In the genomic region with DNA sequence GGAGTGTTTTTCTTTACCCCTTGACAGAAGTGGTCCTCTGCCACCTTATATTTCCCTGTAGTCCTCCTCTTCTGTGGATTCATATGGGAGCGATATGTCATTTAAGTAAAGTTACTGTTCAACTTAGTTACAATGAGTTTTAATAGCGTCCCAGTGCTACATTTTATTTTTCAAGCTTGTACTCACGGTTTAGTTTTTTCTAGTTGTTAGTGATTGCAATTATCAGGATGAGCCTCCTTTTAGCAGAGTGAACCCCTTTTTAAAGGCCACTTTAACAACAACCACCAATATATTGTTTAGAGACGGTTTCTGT, we compare ENCODE assay signal across 8 cellular contexts. TPM values are rescaled to one million over a fixed set of nuclear protein-coding genes. Genes with fewer than 3 reads are reported as not detected.
DNase-seq lines count a peak whose midpoint lies in the region; ATAC-seq, FAIRE-seq and TF ChIP-seq lines count a peak whose summit lies in the region.

No MANE protein-coding gene starts in this region.

- no peak for ATAC-seq in SK-N-SH treated with all-trans-retinoic acid at 6 μM for 48 hours
- ATAC-seq in HG03354 (IDR thresholded peaks at IDR 0.05; ENCODE audit: poor library complexity, severe bottlenecking, unreplicated experiment): no peak

- POLR2A ChIA-PET in SK-N-SH (lab: Yijun Ruan, JAX): interaction anchor here (1.8 kb wide), 1 partner anchor 101 kb away, joined by 3 read pairs; no protein-coding TSS in a partner anchor

- H3K36me3 ChIP-seq in SK-N-SH (replicated peaks in 1 of 2; ENCODE audit: control insufficient read depth in 1 of 2, insufficient read depth in 2 of 2, low read length in 1 of 2): peaks cover 34 to 43% of the 10 kb centered on the region in 2 experiments
- peaks cover 5% of the 10 kb centered on the region for H3K36me3 ChIP-seq in adipocyte (ENCODE audit: control insufficient read depth, insufficient read depth, low read length, severe bottlenecking)

- H3K4me2 ChIP-seq in SK-N-SH: peak overlapping the region; percentile 91

- H4K20me1 ChIP-seq in SK-N-SH (ENCODE audit: insufficient read depth): peaks cover 48% of the 10 kb centered on the region

- no peak for TF ChIP-seq CTCF in SK-N-SH (IDR thresholded peaks at IDR 0.05)

- no peak overlapping the region for H2AFZ ChIP-seq in SK-N-SH (ENCODE audit: low read depth)

- H3K4me3 ChIP-seq in SK-N-SH (ENCODE audit: low read depth in 2 of 2, low read length in 1 of 2): peak overlapping the region; percentile 92 to 95
- peak overlapping the region; percentile 100 for H3K4me3 ChIP-seq in adipocyte (ENCODE audit: low read length)

- H3K27ac ChIP-seq in SK-N-SH (ENCODE audit: low read depth in 2 of 2, low read length in 1 of 2) (peak overlapping the region; percentile 96 to 98; a peak in 3 of 4 replicates), layer of hippocampus (ENCODE audit: low read depth, low read length) (peak overlapping the region; percentile 98)

- 1% methylated on average over 4 of the region's 4 CpGs for WGBS in SK-N-SH (ENCODE audit: low lambda C conversion rate)

- no peak for TF ChIP-seq POLR2A in GM12892 (IDR thresholded peaks at IDR 0.05; ENCODE audit: low read depth, low read length)

- H3K4me1 ChIP-seq in SK-N-SH (ENCODE audit: control insufficient read depth in 1 of 2, insufficient read depth in 2 of 2, low read depth in 1 of 2, low read length in 1 of 2): peaks cover 11 to 16% of the 10 kb centered on the region in 2 experiments; a peak in 3 of 4 replicates
- H3K4me1 ChIP-seq in adipocyte (ENCODE audit: control insufficient read depth, insufficient read depth, low read length): peaks cover 23% of the 10 kb centered on the region

- peak overlapping the region; percentile 98 for H3K9ac ChIP-seq in SK-N-SH
- H3K9ac ChIP-seq in adipocyte (ENCODE audit: low read length): peak overlapping the region; percentile 100

- FAIRE-seq in GM12892 (lab: Jason Lieb, UNC): no peak

- no peaks in the 10 kb centered on the region for H3K9me3 ChIP-seq in SK-N-SH
- no peaks in the 10 kb centered on the region for H3K9me3 ChIP-seq in adipocyte (ENCODE audit: control insufficient read depth, low read length)

- H3K79me2 ChIP-seq in SK-N-SH (ENCODE audit: insufficient read depth): peaks cover 65% of the 10 kb centered on the region

- H3K27me3 ChIP-seq in SK-N-SH (ENCODE audit: insufficient read depth) (no peaks in the 10 kb centered on the region), adipocyte (replicated peaks; ENCODE audit: control insufficient read depth, insufficient read depth, low read length) (no peaks in the 10 kb centered on the region), layer of hippocampus (ENCODE audit: control insufficient read depth, insufficient read depth, low read length) (no peaks in the 10 kb centered on the region)

- no peak for TF ChIP-seq EP300 in SK-N-SH (IDR thresholded peaks at IDR 0.05; ENCODE audit: borderline replicate concordance in 1 of 2, low read depth in 1 of 2, low read length in 1 of 2)

- peaks cover 15% of the 10 kb centered on the region for H3F3A ChIP-seq in SK-N-SH (replicated peaks; ENCODE audit: insufficient read depth)

- CTCF ChIA-PET in SK-N-SH (lab: Yijun Ruan, JAX): interaction anchor here (1.1 kb wide), 1 partner anchor 23 kb away, joined by 3 read pairs; no protein-coding TSS in a partner anchor

- no peaks in the 10 kb centered on the region for H3K9me2 ChIP-seq in SK-N-SH

- no peak for TF ChIP-seq RAD21 in SK-N-SH (IDR thresholded peaks at IDR 0.05; ENCODE audit: low read length)

- DNase-seq in SK-N-SH: no peak
- DNase-seq in adipocyte (ENCODE audit: low read depth): no peak
- peak; percentile 38 for DNase-seq in superior temporal gyrus (ENCODE audit: extremely low spot score)
- DNase-seq in mesenteric fat pad (ENCODE audit: low spot score): no peak
- no peak for DNase-seq in GM12892 (ENCODE audit: insufficient read length)

TF ChIP-seq in SK-N-SH, 30 proteins besides CTCF, POLR2A, EP300 and RAD21 (continues in another document):
- no peak for TF ChIP-seq MXI1 (IDR thresholded peaks at IDR 0.05; ENCODE audit: low read depth, low read length)
- TF ChIP-seq USF2 (IDR thresholded peaks at IDR 0.05; ENCODE audit: borderline replicate concordance, low read depth, low read length): no peak
- TF ChIP-seq, protein P1, sequence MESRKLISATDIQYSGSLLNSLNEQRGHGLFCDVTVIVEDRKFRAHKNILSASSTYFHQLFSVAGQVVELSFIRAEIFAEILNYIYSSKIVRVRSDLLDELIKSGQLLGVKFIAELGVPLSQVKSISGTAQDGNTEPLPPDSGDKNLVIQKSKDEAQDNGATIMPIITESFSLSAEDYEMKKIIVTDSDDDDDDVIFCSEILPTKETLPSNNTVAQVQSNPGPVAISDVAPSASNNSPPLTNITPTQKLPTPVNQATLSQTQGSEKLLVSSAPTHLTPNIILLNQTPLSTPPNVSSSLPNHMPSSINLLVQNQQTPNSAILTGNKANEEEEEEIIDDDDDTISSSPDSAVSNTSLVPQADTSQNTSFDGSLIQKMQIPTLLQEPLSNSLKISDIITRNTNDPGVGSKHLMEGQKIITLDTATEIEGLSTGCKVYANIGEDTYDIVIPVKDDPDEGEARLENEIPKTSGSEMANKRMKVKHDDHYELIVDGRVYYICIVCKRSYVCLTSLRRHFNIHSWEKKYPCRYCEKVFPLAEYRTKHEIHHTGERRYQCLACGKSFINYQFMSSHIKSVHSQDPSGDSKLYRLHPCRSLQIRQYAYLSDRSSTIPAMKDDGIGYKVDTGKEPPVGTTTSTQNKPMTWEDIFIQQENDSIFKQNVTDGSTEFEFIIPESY (IDR thresholded peaks at IDR 0.05; ENCODE audit: borderline replicate concordance, low read depth): no peak
- TF ChIP-seq MEF2A (IDR thresholded peaks at IDR 0.05; ENCODE audit: borderline replicate concordance, low read depth): no peak
- no peak for TF ChIP-seq USF1 (IDR thresholded peaks at IDR 0.05; ENCODE audit: borderline replicate concordance, low read depth)
- TF ChIP-seq NFIC (IDR thresholded peaks at IDR 0.05; ENCODE audit: borderline replicate concordance): no peak

TF ChIP-seq in SK-N-SH treated with all-trans-retinoic acid at 6 μM for 48 hours, 23 proteins besides CTCF, POLR2A, EP300 and RAD21 (continues in another document):
- TF ChIP-seq PPARA (CRISPR knock-in tag; IDR thresholded peaks at IDR 0.05; ENCODE audit: borderline replicate concordance) (no peak), ZNF70 (CRISPR knock-in tag; IDR thresholded peaks at IDR 0.05) (no peak), ARNTL (CRISPR knock-in tag; IDR thresholded peaks at IDR 0.05; ENCODE audit: borderline replicate concordance, low read depth) (no peak), ZC3H10 (CRISPR knock-in tag; IDR thresholded peaks at IDR 0.05) (no peak), ESRRG (CRISPR knock-in tag; IDR thresholded peaks at IDR 0.05) (no peak), BACH2 (CRISPR knock-in tag; IDR thresholded peaks at IDR 0.05; ENCODE audit: borderline replicate concordance) (no peak), CSDC2 (CRISPR knock-in tag; IDR thresholded peaks at IDR 0.05) (no peak), OSR1 (CRISPR knock-in tag; IDR thresholded peaks at IDR 0.05) (no peak), TOX (CRISPR knock-in tag; IDR thresholded peaks at IDR 0.05; ENCODE audit: borderline replicate concordance) (no peak), TSHZ2 (CRISPR knock-in tag; IDR thresholded peaks at IDR 0.05) (no peak), GLIS3 (CRISPR knock-in tag; IDR thresholded peaks at IDR 0.05) (no peak), TCF4 (CRISPR knock-in tag; IDR thresholded peaks at IDR 0.05; ENCODE audit: borderline replicate concordance) (no peak), ZNF565 (CRISPR knock-in tag; conservative IDR thresholded peaks at IDR 0.05; ENCODE audit: low read depth) (no peak), ZFP3 (CRISPR knock-in tag; IDR thresholded peaks at IDR 0.05) (no peak)

RNA-seq across cellular contexts. Expression of gene PCF11, which starts 1.5 kb away (rescaled TPM):
- 22.4 and 35.3 TPM in 2 replicates for polyA plus RNA-seq in SK-N-SH (2012; rRNA removed)
- polyA plus RNA-seq in SK-N-SH (2012; cell fraction: cytosol; rRNA removed): 16.5 and 17.5 TPM in 2 replicates
- polyA plus RNA-seq in SK-N-SH (2012; cell fraction: nucleus; rRNA removed): 112 and 139 TPM in 2 replicates
- 51.7 TPM for total RNA-seq in mesenteric fat pad
- polyA plus RNA-seq in GM12892 (2012; ENCODE audit: missing spikeins): 42.9 TPM

RNA-seq across cellular contexts. Expression of gene ANKRD42, which starts 35.1 kb away (rescaled TPM):
- polyA plus RNA-seq in SK-N-SH (2012; rRNA removed): 13.3 and 14.6 TPM in 2 replicates
- polyA plus RNA-seq in SK-N-SH (2012; cell fraction: cytosol; rRNA removed): 14.4 and 16.5 TPM in 2 replicates
- polyA plus RNA-seq in SK-N-SH (2012; cell fraction: nucleus; rRNA removed): 10.0 and 14.9 TPM in 2 replicates
- 9.2 TPM for total RNA-seq in mesenteric fat pad
- 2.5 TPM for polyA plus RNA-seq in GM12892 (2012; ENCODE audit: missing spikeins)
